In genomic region chr10:88553116-88553752, GRCh38 we compare ENCODE assay signal across 8 cellular contexts. TPM values are rescaled to one million over a fixed set of nuclear protein-coding genes. Genes with fewer than 3 reads are reported as not detected.
DNase-seq lines count a peak whose midpoint lies in the region; ATAC-seq, FAIRE-seq and TF ChIP-seq lines count a peak whose summit lies in the region.

No MANE protein-coding gene starts in this region.

- H3K27me3 Mint-ChIP-seq in astrocyte (ENCODE audit: low read depth, unreplicated experiment), result no peaks in the 10 kb centered on the region

- H3K4me1 ChIP-seq in astrocyte (ENCODE audit: insufficient read depth, low read length), result peaks cover 4% of the 10 kb centered on the region
- H3K4me1 ChIP-seq in right cardiac atrium (ENCODE audit: control insufficient read depth, insufficient read depth, low read length), result peaks cover 5% of the 10 kb centered on the region

- peak; percentile 64 for ATAC-seq in GM21381 (IDR thresholded peaks at IDR 0.05; ENCODE audit: unreplicated experiment)
- peak; percentile 89 to 92 for ATAC-seq in right cardiac atrium
- peak; percentile 94 for ATAC-seq in sciatic nerve

- H3K4me3 ChIP-seq in astrocyte (ENCODE audit: insufficient read depth, low read depth, low read length), result no peak overlapping the region
- no peak overlapping the region for H3K4me3 ChIP-seq in right cardiac atrium (ENCODE audit: low read length)

- H3K9me3 Mint-ChIP-seq in astrocyte (ENCODE audit: unreplicated experiment), result peaks cover 2% of the 10 kb centered on the region

- H3K9ac ChIP-seq in astrocyte (ENCODE audit: low read length), result no peak overlapping the region

- no peaks in the 10 kb centered on the region for H3K36me3 Mint-ChIP-seq in astrocyte (ENCODE audit: low read depth, unreplicated experiment)

- no peak overlapping the region for H3K27ac Mint-ChIP-seq in astrocyte (ENCODE audit: unreplicated experiment)

- WGBS in right cardiac atrium, result 58% methylated on average over 2 of the region's 2 CpGs

- no peak for FAIRE-seq in HTR-8/SVneo (lab: Jason Lieb, UNC)
- FAIRE-seq in astrocyte (lab: Jason Lieb, UNC), result peak; percentile 26

- H3K36me3 ChIP-seq in astrocyte (ENCODE audit: insufficient read depth, low read length), result no peaks in the 10 kb centered on the region

- H2AFZ ChIP-seq in astrocyte (ENCODE audit: low read depth, low read length), result no peak overlapping the region

- TF ChIP-seq CTCF in astrocyte (IDR thresholded peaks at IDR 0.05; ENCODE audit: insufficient read depth, low read depth, low read length), result peak; percentile 94

- no peaks in the 10 kb centered on the region for H3K27me3 ChIP-seq in astrocyte (ENCODE audit: insufficient read depth, low read length)
- H3K27me3 ChIP-seq in right cardiac atrium (ENCODE audit: control insufficient read depth, insufficient read depth), result no peaks in the 10 kb centered on the region

- peak; percentile 65 for DNase-seq in DMS53 treated with DMSO at 0.1 percent for 48 hours (lab: John Stamatoyannopoulos, UW; ENCODE audit: unreplicated experiment)
- peak; percentile 46 for DNase-seq in HTR-8/SVneo (ENCODE audit: insufficient read length, low spot score)
- peak; percentile 76 for DNase-seq in RKO (ENCODE audit: low spot score)
- DNase-seq in astrocyte (ENCODE audit: low read depth), result peak; percentile 68
- peak in 2 of 3 donors; percentile 18 to 40 for DNase-seq in right cardiac atrium
- no peak for DNase-seq in sciatic nerve (ENCODE audit: low spot score)
- DNase-seq in 8988T, result no peak

- no peaks in the 10 kb centered on the region for H3K4me1 Mint-ChIP-seq in astrocyte (ENCODE audit: low read depth, unreplicated experiment)

- no peaks in the 10 kb centered on the region for H4K20me1 ChIP-seq in astrocyte (ENCODE audit: insufficient read depth, low read length)

- no peaks in the 10 kb centered on the region for H3K9me3 ChIP-seq in astrocyte (ENCODE audit: insufficient read depth, low read depth, low read length)
- H3K9me3 ChIP-seq in right cardiac atrium (ENCODE audit: control insufficient read depth, low read length), result no peaks in the 10 kb centered on the region

- intact Hi-C loops in right cardiac atrium (cut with DNase I), result loop anchor here (5.0 to 10.0 kb wide), 5 partner anchors 151 to 701 kb away; no protein-coding TSS in a partner anchor
- intact Hi-C loops in sciatic nerve (cut with DNase I), result no loop called here

- H3K4me3 Mint-ChIP-seq in astrocyte (ENCODE audit: unreplicated experiment), result no peak overlapping the region

- H3K4me2 ChIP-seq in astrocyte (ENCODE audit: low read length), result no peak overlapping the region

- H3K27ac ChIP-seq in astrocyte (ENCODE audit: low read depth, low read length) (no peak overlapping the region), right cardiac atrium (ENCODE audit: low read length) (no peak overlapping the region)

- H3K79me2 ChIP-seq in astrocyte (ENCODE audit: insufficient read depth, low read length), result no peaks in the 10 kb centered on the region

RNA-seq across cellular contexts. Expression of gene RNLS, which starts 29.9 kb away (rescaled TPM):
- total RNA-seq in astrocyte (6.9 and 9.2 TPM in 2 replicates), right cardiac atrium (10 to 100 TPM; 16.2 to 20.8 (median 17.4) TPM), sciatic nerve (5.5 TPM)
- polyA plus RNA-seq in right cardiac atrium, result 11.1 TPM

RNA-seq across cellular contexts. Expression of gene LIPJ, which starts 33.3 kb away (rescaled TPM):
- not detected in 2 replicates for total RNA-seq in astrocyte
- under 1 TPM in 3 of 4 donors, not detected in 1; 0.06 to 0.14 (median 0.11) TPM for total RNA-seq in right cardiac atrium
- polyA plus RNA-seq in right cardiac atrium, result 0.02 TPM
- 0.13 TPM for total RNA-seq in sciatic nerve

Comparison
In these comparisons a context has a peak if more than half of its experiments do, and no peak if none do; other contexts are left out.
1. DNase-seq: peak in DMS53 treated with DMSO at 0.1 percent for 48 hours (single experiment), HTR-8/SVneo (single experiment), RKO (single experiment), astrocyte (single experiment) and right cardiac atrium (2 of 3); none in sciatic nerve (single experiment) and 8988T (single experiment).
2. Peak in every context shown above with its lines, with median percentiles within 50 percentile points of each other: ATAC-seq.